Comparison of ENCODE assay signal across 36 cellular contexts in genomic region chr12:69704357-69704756, GRCh38. TPM values are rescaled to one million over a fixed set of nuclear protein-coding genes. Genes with fewer than 3 reads are reported as not detected.
"Had no signal": no experiment of that assay in that cellular context is flagged by ENCODE, and none has a peak within 500 bp of the region (broad histone marks: within the 10 kb centered on the region; RNA-seq: fewer than 3 reads in every experiment).

No MANE protein-coding gene starts in this region.

- H3K4me3 Mint-ChIP-seq: activated CD4-positive, alpha-beta memory T cell treated with anti-CD3 and anti-CD28 coated beads for 36 hours; activated CD4-positive, alpha-beta T cell treated with anti-CD3 and anti-CD28 coated beads for 36 hours; activated CD4-positive, alpha-beta T cell treated with anti-CD3 and anti-CD28 coated beads, Interleukin-2, amount 10 ng/mL, durations not matched to agents 24 days and 14 days; activated CD8-positive, alpha-beta memory T cell treated with anti-CD3 and anti-CD28 coated beads, Interleukin-2, amount 10 ng/mL, durations not matched to agents 7 days and 5 days; activated CD8-positive, alpha-beta T cell treated with anti-CD3 and anti-CD28 coated beads, Interleukin-2, amount 10 ng/mL, durations not matched to agents 7 days and 5 days; activated naive CD4-positive, alpha-beta T cell treated with anti-CD3 and anti-CD28 coated beads for 36 hours; activated naive CD4-positive, alpha-beta T cell treated with anti-CD3 and anti-CD28 coated beads, Interleukin-2, amount 50 U/mL, for 24 hours; activated naive CD8-positive, alpha-beta T cell treated with anti-CD3 and anti-CD28 coated beads for 36 hours; activated naive CD8-positive, alpha-beta T cell treated with anti-CD3 and anti-CD28 coated beads, Interleukin-2, amount 50 U/mL, for 24 hours; activated T-helper 1 cell treated with anti-CD3 and anti-CD28 coated beads, Interleukin-12 subunit alpha, Interleukin-12 subunit beta, Interleukin-2, Interleukin-4 antibody, amounts not matched to agents 30 ng/mL and 10 ng/mL and 1 ng/mL, durations not matched to agents 14 hours and 24 hours and 36 hours; effector memory CD8-positive, alpha-beta T cell; T-helper 2 cell treated with Interferon-gamma antibody and Interleukin-4, amounts not matched to agents 5 μg/mL and 100 μg/mL, for 36 hours had no signal

- FAIRE-seq: colon had no signal

- H3K4me1 ChIP-seq: adrenal gland, body of pancreas, esophagus muscularis mucosa, foreskin keratinocyte, heart left ventricle had no signal

- H3K9me3 ChIP-seq: adrenal gland, body of pancreas, esophagus muscularis mucosa, gastrocnemius medialis, heart left ventricle had no signal

- H3K27ac Mint-ChIP-seq: activated CD4-positive, alpha-beta memory T cell treated with anti-CD3 and anti-CD28 coated beads for 36 hours; activated CD4-positive, alpha-beta T cell treated with anti-CD3 and anti-CD28 coated beads for 36 hours; activated CD4-positive, alpha-beta T cell treated with anti-CD3 and anti-CD28 coated beads, Interleukin-2, amount 10 ng/mL, durations not matched to agents 24 days and 14 days; activated CD8-positive, alpha-beta memory T cell treated with anti-CD3 and anti-CD28 coated beads, Interleukin-2, amount 10 ng/mL, durations not matched to agents 7 days and 5 days; activated CD8-positive, alpha-beta T cell treated with anti-CD3 and anti-CD28 coated beads, Interleukin-2, amount 10 ng/mL, durations not matched to agents 7 days and 5 days; activated naive CD4-positive, alpha-beta T cell treated with anti-CD3 and anti-CD28 coated beads for 36 hours; activated naive CD4-positive, alpha-beta T cell treated with anti-CD3 and anti-CD28 coated beads, Interleukin-2, amount 50 U/mL, for 24 hours; activated naive CD8-positive, alpha-beta T cell treated with anti-CD3 and anti-CD28 coated beads for 36 hours; activated naive CD8-positive, alpha-beta T cell treated with anti-CD3 and anti-CD28 coated beads, Interleukin-2, amount 50 U/mL, for 24 hours; activated T-helper 1 cell treated with anti-CD3 and anti-CD28 coated beads, Interleukin-12 subunit alpha, Interleukin-12 subunit beta, Interleukin-2, Interleukin-4 antibody, amounts not matched to agents 30 ng/mL and 10 ng/mL and 1 ng/mL, durations not matched to agents 14 hours and 24 hours and 36 hours; activated T-helper 2 cell treated with anti-CD3 and anti-CD28 coated beads, Interferon-gamma antibody, Interleukin-2, Interleukin-4, amounts not matched to agents 10 μg/mL and 5 μg/mL and 100 μg/mL, durations not matched to agents 14 hours and 24 hours and 36 hours; effector memory CD8-positive, alpha-beta T cell; T-helper 2 cell treated with Interferon-gamma antibody and Interleukin-4, amounts not matched to agents 5 μg/mL and 100 μg/mL, for 36 hours had no signal

- H3K9me3 Mint-ChIP-seq: activated CD4-positive, alpha-beta memory T cell treated with anti-CD3 and anti-CD28 coated beads for 36 hours; activated CD4-positive, alpha-beta T cell treated with anti-CD3 and anti-CD28 coated beads, Interleukin-2, amount 10 ng/mL, durations not matched to agents 24 days and 14 days; activated naive CD4-positive, alpha-beta T cell treated with anti-CD3 and anti-CD28 coated beads for 36 hours; activated naive CD8-positive, alpha-beta T cell treated with anti-CD3 and anti-CD28 coated beads for 36 hours; activated naive CD8-positive, alpha-beta T cell treated with anti-CD3 and anti-CD28 coated beads, Interleukin-2, amount 50 U/mL, for 24 hours; activated T-helper 1 cell treated with anti-CD3 and anti-CD28 coated beads, Interleukin-12 subunit alpha, Interleukin-12 subunit beta, Interleukin-2, Interleukin-4 antibody, amounts not matched to agents 30 ng/mL and 10 ng/mL and 1 ng/mL, durations not matched to agents 14 hours and 24 hours and 36 hours; activated T-helper 2 cell treated with anti-CD3 and anti-CD28 coated beads, Interferon-gamma antibody, Interleukin-2, Interleukin-4, amounts not matched to agents 10 μg/mL and 5 μg/mL and 100 μg/mL, durations not matched to agents 14 hours and 24 hours and 36 hours; effector memory CD8-positive, alpha-beta T cell; T-helper 2 cell treated with Interferon-gamma antibody and Interleukin-4, amounts not matched to agents 5 μg/mL and 100 μg/mL, for 36 hours had no signal

- H3K36me3 Mint-ChIP-seq: activated CD4-positive, alpha-beta memory T cell treated with anti-CD3 and anti-CD28 coated beads for 36 hours; activated naive CD4-positive, alpha-beta T cell treated with anti-CD3 and anti-CD28 coated beads, Interleukin-2, amount 50 U/mL, for 24 hours; activated naive CD8-positive, alpha-beta T cell treated with anti-CD3 and anti-CD28 coated beads for 36 hours had no signal

- H3K27me3 ChIP-seq: adrenal gland, body of pancreas, esophagus muscularis mucosa, foreskin keratinocyte, gastrocnemius medialis, heart left ventricle had no signal

- ATAC-seq: activated CD4-positive, alpha-beta T cell treated with anti-CD3 and anti-CD28 coated beads for 36 hours; activated CD8-positive, alpha-beta memory T cell treated with anti-CD3 and anti-CD28 coated beads, Interleukin-2, amount 10 ng/mL, durations not matched to agents 7 days and 5 days; activated CD8-positive, alpha-beta T cell treated with anti-CD3 and anti-CD28 coated beads, Interleukin-2, amount 10 ng/mL, durations not matched to agents 7 days and 5 days; activated naive CD8-positive, alpha-beta T cell treated with anti-CD3 and anti-CD28 coated beads, Interleukin-2, amount 50 U/mL, for 24 hours; body of pancreas; effector memory CD8-positive, alpha-beta T cell; foreskin keratinocyte; gastrocnemius medialis; heart left ventricle had no signal

- H3K36me3 ChIP-seq: adrenal gland, esophagus muscularis mucosa, gastrocnemius medialis, heart left ventricle had no signal

- H3K4me1 Mint-ChIP-seq: activated CD4-positive, alpha-beta T cell treated with anti-CD3 and anti-CD28 coated beads for 36 hours; activated CD4-positive, alpha-beta T cell treated with anti-CD3 and anti-CD28 coated beads, Interleukin-2, amount 10 ng/mL, durations not matched to agents 24 days and 14 days; activated CD8-positive, alpha-beta memory T cell treated with anti-CD3 and anti-CD28 coated beads, Interleukin-2, amount 10 ng/mL, durations not matched to agents 7 days and 5 days; activated naive CD4-positive, alpha-beta T cell treated with anti-CD3 and anti-CD28 coated beads, Interleukin-2, amount 50 U/mL, for 24 hours; activated naive CD8-positive, alpha-beta T cell treated with anti-CD3 and anti-CD28 coated beads for 36 hours; activated naive CD8-positive, alpha-beta T cell treated with anti-CD3 and anti-CD28 coated beads, Interleukin-2, amount 50 U/mL, for 24 hours had no signal

- DNase-seq: activated CD4-positive, alpha-beta memory T cell treated with anti-CD3 and anti-CD28 coated beads for 36 hours; activated CD4-positive, alpha-beta T cell treated with anti-CD3 and anti-CD28 coated beads for 36 hours; activated CD4-positive, alpha-beta T cell treated with anti-CD3 and anti-CD28 coated beads, Interleukin-2, amount 10 ng/mL, durations not matched to agents 24 days and 14 days; activated CD4-positive, CD25-positive, alpha-beta regulatory T cell; activated CD4-positive, CD25-positive, alpha-beta regulatory T cell treated with anti-CD3 and anti-CD28 coated beads, Interleukin-2, amount 50 U/mL, for 72 hours; activated CD8-positive, alpha-beta memory T cell treated with anti-CD3 and anti-CD28 coated beads, Interleukin-2, amount 10 ng/mL, durations not matched to agents 7 days and 5 days; activated CD8-positive, alpha-beta memory T cell treated with anti-CD3 and anti-CD28 coated beads, Interleukin-2, amount 50 U/mL, for 4 hours; activated CD8-positive, alpha-beta T cell treated with anti-CD3 and anti-CD28 coated beads, Interleukin-2, amount 10 ng/mL, durations not matched to agents 7 days and 5 days; activated effector memory CD4-positive, alpha-beta T cell treated with anti-CD3 and anti-CD28 coated beads, Interleukin-2, amount 50 U/mL, for 16 hours; activated naive CD4-positive, alpha-beta T cell treated with anti-CD3 and anti-CD28 coated beads for 36 hours; activated naive CD8-positive, alpha-beta T cell treated with anti-CD3 and anti-CD28 coated beads for 36 hours; activated naive CD8-positive, alpha-beta T cell treated with anti-CD3 and anti-CD28 coated beads, Interleukin-2, amount 50 U/mL, for 24 hours; activated T-cell treated with anti-CD3 and anti-CD28 coated beads, Interleukin-2, amount 50 U/mL, for 1 hour; activated T-cell treated with anti-CD3 and anti-CD28 coated beads, Interleukin-2, amount 50 U/mL, for 48 hours; adrenal gland; amygdala; aorta; body of pancreas; caudate nucleus; cortex of kidney; dermis blood vessel endothelial cell; effector CD4-positive, alpha-beta T cell; effector memory CD8-positive, alpha-beta T cell; erythroblast; foreskin keratinocyte; gastrocnemius medialis; glutamatergic neuron; heart left ventricle; T1000 had no signal

- H3K27ac ChIP-seq: adrenal gland, body of pancreas, esophagus muscularis mucosa, foreskin keratinocyte, gastrocnemius medialis, heart left ventricle had no signal

- H3K4me3 ChIP-seq: adrenal gland, body of pancreas, esophagus muscularis mucosa, gastrocnemius medialis, heart left ventricle had no signal

RNA-seq across cellular contexts. Expression of gene BEST3, which starts 5.3 kb away (rescaled TPM):
- total RNA-seq: activated CD4-positive, alpha-beta memory T cell treated with anti-CD3 and anti-CD28 coated beads for 36 hours; activated CD4-positive, alpha-beta T cell treated with anti-CD3 and anti-CD28 coated beads for 36 hours; activated CD4-positive, alpha-beta T cell treated with anti-CD3 and anti-CD28 coated beads, Interleukin-2, amount 10 ng/mL, durations not matched to agents 24 days and 14 days; activated CD8-positive, alpha-beta memory T cell treated with anti-CD3 and anti-CD28 coated beads for 36 hours; activated CD8-positive, alpha-beta memory T cell treated with anti-CD3 and anti-CD28 coated beads, Interleukin-2, amount 10 ng/mL, durations not matched to agents 7 days and 5 days; activated CD8-positive, alpha-beta T cell treated with anti-CD3 and anti-CD28 coated beads, Interleukin-2, amount 10 ng/mL, durations not matched to agents 7 days and 5 days; activated naive CD4-positive, alpha-beta T cell treated with anti-CD3 and anti-CD28 coated beads for 36 hours; activated naive CD8-positive, alpha-beta T cell treated with anti-CD3 and anti-CD28 coated beads for 36 hours; activated T-helper 1 cell treated with anti-CD3 and anti-CD28 coated beads, Interleukin-12 subunit alpha, Interleukin-12 subunit beta, Interleukin-2, Interleukin-4 antibody, amounts not matched to agents 30 ng/mL and 10 ng/mL and 1 ng/mL, durations not matched to agents 14 hours and 24 hours and 36 hours; activated T-helper 2 cell treated with anti-CD3 and anti-CD28 coated beads, Interferon-gamma antibody, Interleukin-2, Interleukin-4, amounts not matched to agents 10 μg/mL and 5 μg/mL and 100 μg/mL, durations not matched to agents 14 hours and 24 hours and 36 hours; aorta had no signal
- polyA plus RNA-seq: aorta had no signal
